8 cellular contexts compared by ENCODE assay signal in the genomic region with DNA sequence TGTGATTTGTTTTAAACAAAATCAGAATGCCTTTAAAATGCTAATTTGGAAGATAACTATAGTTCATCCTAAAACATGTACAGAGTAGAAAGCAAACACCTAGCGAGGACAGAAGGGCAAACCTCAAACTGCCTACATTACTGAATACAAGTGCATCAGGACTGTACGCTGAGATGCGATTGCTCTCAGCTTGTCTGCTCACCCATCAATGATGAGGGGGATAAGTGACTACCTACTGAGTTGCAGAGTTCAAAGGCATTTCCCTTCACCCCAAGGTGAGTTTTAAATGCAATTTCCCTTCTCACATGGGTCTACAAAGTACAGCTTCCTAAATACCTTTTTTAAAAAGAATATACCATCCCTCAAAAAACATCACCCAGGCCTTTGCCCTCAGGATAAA. TPM values are rescaled to one million over a fixed set of nuclear protein-coding genes. Genes with fewer than 3 reads are reported as not detected.
DNase-seq lines count a peak whose midpoint lies in the region; ATAC-seq, FAIRE-seq and TF ChIP-seq lines count a peak whose summit lies in the region.

No MANE protein-coding gene starts in this region.

- no peak for TF ChIP-seq EP300 in H1 (IDR thresholded peaks at IDR 0.05; ENCODE audit: borderline replicate concordance in 1 of 2, low read depth in 2 of 2, low read length in 2 of 2)

- peak overlapping the region; percentile 10; the same call in 1 of the 2 replicates for H2BK5ac ChIP-seq in H1 (ENCODE audit: low read depth, low read length)

- FAIRE-seq in H1 (lab: Jason Lieb, UNC), result no peak

- H3K14ac ChIP-seq in H1 (ENCODE audit: insufficient read length), result no peak overlapping the region

- H3K79me1 ChIP-seq in H1 (ENCODE audit: low read depth, low read length), result no peaks in the 10 kb centered on the region

- H3K4ac ChIP-seq in H1 (replicated peaks; ENCODE audit: insufficient read length, low read depth, low read length), result no peak overlapping the region

- H3K9me3 ChIP-seq in H1 (ENCODE audit: insufficient read depth in 2 of 2, low read depth in 1 of 2, low read length in 1 of 2) (no peaks in the 10 kb centered on the region), gastrocnemius medialis (no peaks in the 10 kb centered on the region)

- no peak overlapping the region for H2BK15ac ChIP-seq in H1 (ENCODE audit: low read length)

- no peak overlapping the region for H3K23ac ChIP-seq in H1 (ENCODE audit: insufficient read length)

- CTCF ChIA-PET in H1 (lab: Charles Lee; ENCODE audit: partially characterized antibody), result interaction anchor here (0.8 to 1.0 kb wide), 2 partner anchors 55 to 1427 kb away, joined by 3 to 5 read pairs; no protein-coding TSS in a partner anchor

- H2AFZ ChIP-seq in H1 (ENCODE audit: low read length), result no peak overlapping the region

- no peak for TF ChIP-seq RAD21 in H1 (IDR thresholded peaks at IDR 0.05 in 1 of 2, conservative IDR thresholded peaks at IDR 0.05 in 1 of 2; ENCODE audit: low read depth in 2 of 2, low read length in 2 of 2)

- H3K9ac ChIP-seq in H1 (replicated peaks in 1 of 4; ENCODE audit: extremely low read depth in 1 of 4, low read depth in 3 of 4, low read length in 3 of 4), result no peak overlapping the region; a peak in 1 of 7 replicates

- peak overlapping the region; percentile 86; the same call in 1 of the 2 replicates for H2BK12ac ChIP-seq in H1 (ENCODE audit: low read depth, low read length)

- H3K79me2 ChIP-seq in H1 (ENCODE audit: control insufficient read depth in 1 of 2, insufficient read depth in 2 of 2, low read length in 2 of 2), result no peaks in the 10 kb centered on the region

- H4K8ac ChIP-seq in H1 (ENCODE audit: extremely low read depth, insufficient read depth, low read length), result no peak overlapping the region

- ATAC-seq in SK-N-SH treated with all-trans-retinoic acid at 6 μM for 48 hours (peak; percentile 15), gastrocnemius medialis (no peak)

- TF ChIP-seq CTCF in H1 (IDR thresholded peaks at IDR 0.05; ENCODE audit: control extremely low read depth in 1 of 3, insufficient read depth in 1 of 3, low read depth in 1 of 3, low read length in 3 of 3), result no peak
- no peak for TF ChIP-seq CTCF in gastrocnemius medialis (IDR thresholded peaks at IDR 0.05 in 4 of 5, conservative IDR thresholded peaks at IDR 0.05 in 1 of 5)

- intact Hi-C loops in gastrocnemius medialis (cut with DNase I; ENCODE audit: low total_unique reads), result no loop called here

- H3K4me2 ChIP-seq in H1 (ENCODE audit: insufficient read depth in 1 of 2, low read depth in 2 of 2, low read length in 2 of 2), result no peak overlapping the region

- POLR2A ChIA-PET in H1 (lab: Charles Lee; ENCODE audit: partially characterized antibody), result interaction anchor here (0.8 kb wide), 1 partner anchor 45 kb away, joined by 3 read pairs; no protein-coding TSS in a partner anchor

- H3K4me3 ChIP-seq in H1 (ENCODE audit: extremely low read depth in 1 of 4, insufficient read depth in 2 of 4, low read depth in 3 of 4, low read length in 4 of 4) (no peak overlapping the region), gastrocnemius medialis (no peak overlapping the region)

- H3K27me3 ChIP-seq in H1 (replicated peaks in 1 of 4; ENCODE audit: control insufficient read depth in 3 of 4, extremely low read depth in 1 of 4, insufficient read depth in 3 of 4, low read length in 3 of 4) (no peaks in the 10 kb centered on the region), gastrocnemius medialis (no peaks in the 10 kb centered on the region)

- H3K18ac ChIP-seq in H1 (ENCODE audit: extremely low read depth, low read length), result peak overlapping the region; percentile 55; the same call in 1 of the 2 replicates

- in situ Hi-C loops in gastrocnemius medialis (cut with MboI; ENCODE audit: low sequenced_read_pairs in 4 of 4), result no loop called here

- TF ChIP-seq POLR2A in H1 (IDR thresholded peaks at IDR 0.05; ENCODE audit: control extremely low read depth in 1 of 2, low read depth in 2 of 2, low read length in 2 of 2), result no peak
- TF ChIP-seq POLR2A in gastrocnemius medialis (IDR thresholded peaks at IDR 0.05), result no peak

- H3K4me1 ChIP-seq in H1 (replicated peaks in 1 of 4; ENCODE audit: control insufficient read depth in 3 of 4, insufficient read depth in 4 of 4, low read length in 3 of 4), result peaks cover 5 to 13% (median 10%) of the 10 kb centered on the region in 4 experiments; a peak in 6 of 7 replicates
- H3K4me1 ChIP-seq in gastrocnemius medialis, result peaks cover 8 to 17% of the 10 kb centered on the region in 2 donors

- H3K36me3 ChIP-seq in H1 (ENCODE audit: control insufficient read depth in 2 of 4, insufficient read depth in 4 of 4, low read length in 3 of 4) (no peaks in the 10 kb centered on the region), gastrocnemius medialis (no peaks in the 10 kb centered on the region)

- no peak overlapping the region for H4K5ac ChIP-seq in H1 (ENCODE audit: insufficient read length, low read depth, low read length)

- WGBS in H1 (ENCODE audit: extremely low coverage in 1 of 2, insufficient coverage in 1 of 2, insufficient read length in 1 of 2, insufficient replicate concordance in 2 of 2, low coverage in 1 of 2, low lambda C conversion rate in 2 of 2, missing lambda C conversion rate in 1 of 2), 2 experiments, result 89% methylated on average over 3 of the region's 3 CpGs; no CpG with 5 or more reads in 1 of the 2 experiments

- H3K23me2 ChIP-seq in H1 (ENCODE audit: low read depth, low read length), result no peaks in the 10 kb centered on the region

- H3K27ac ChIP-seq in H1 (ENCODE audit: low read depth, low read length), result no peak overlapping the region
- peak overlapping the region; percentile 46 to 71 (median 55) for H3K27ac ChIP-seq in gastrocnemius medialis
- H3K27ac ChIP-seq in substantia nigra (ENCODE audit: low read depth, low read length, poor library complexity, severe bottlenecking), result no peak overlapping the region

- H4K20me1 ChIP-seq in H1 (replicated peaks in 1 of 2; ENCODE audit: control insufficient read depth in 1 of 2, insufficient read depth in 2 of 2, low read length in 2 of 2), result no peaks in the 10 kb centered on the region

- no peak overlapping the region for H3K56ac ChIP-seq in H1 (replicated peaks; ENCODE audit: insufficient read length, low read depth, low read length)

- H2BK120ac ChIP-seq in H1 (replicated peaks; ENCODE audit: low read depth, low read length), result peak overlapping the region; percentile 24

- H2AK5ac ChIP-seq in H1 (ENCODE audit: low read depth, low read length), result 0 out of 2 replicates have a peak overlapping the region, but pooled peaks have one; percentile 18

- peak; percentile 45 for DNase-seq in Daoy (ENCODE audit: low read depth)
- DNase-seq in H1 (ENCODE audit: low read depth in 1 of 2, low spot score in 2 of 2), result no peak
- no peak for DNase-seq in gastrocnemius medialis
- no peak for DNase-seq in NCI-H510A (lab: John Stamatoyannopoulos, UW)
- DNase-seq in mesenteric fat pad (ENCODE audit: low spot score), result no peak
- DNase-seq in NCI-H2081 (lab: John Stamatoyannopoulos, UW), result no peak
- DNase-seq in substantia nigra (lab: John Stamatoyannopoulos, UW), result no peak

- no peak overlapping the region for H4K91ac ChIP-seq in H1 (replicated peaks; ENCODE audit: insufficient read length, low read length)

- peak overlapping the region; percentile 68; the same call in 1 of the 2 replicates for H2BK20ac ChIP-seq in H1 (ENCODE audit: low read length)

TF ChIP-seq in SK-N-SH treated with all-trans-retinoic acid at 6 μM for 48 hours, 23 proteins besides CTCF, POLR2A, EP300 and RAD21 (continues in another document):
- TF ChIP-seq, protein P1, sequence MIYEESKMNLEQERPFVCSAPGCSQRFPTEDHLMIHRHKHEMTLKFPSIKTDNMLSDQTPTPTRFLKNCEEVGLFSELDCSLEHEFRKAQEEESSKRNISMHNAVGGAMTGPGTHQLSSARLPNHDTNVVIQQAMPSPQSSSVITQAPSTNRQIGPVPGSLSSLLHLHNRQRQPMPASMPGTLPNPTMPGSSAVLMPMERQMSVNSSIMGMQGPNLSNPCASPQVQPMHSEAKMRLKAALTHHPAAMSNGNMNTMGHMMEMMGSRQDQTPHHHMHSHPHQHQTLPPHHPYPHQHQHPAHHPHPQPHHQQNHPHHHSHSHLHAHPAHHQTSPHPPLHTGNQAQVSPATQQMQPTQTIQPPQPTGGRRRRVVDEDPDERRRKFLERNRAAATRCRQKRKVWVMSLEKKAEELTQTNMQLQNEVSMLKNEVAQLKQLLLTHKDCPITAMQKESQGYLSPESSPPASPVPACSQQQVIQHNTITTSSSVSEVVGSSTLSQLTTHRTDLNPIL (CRISPR knock-in tag; IDR thresholded peaks at IDR 0.05; ENCODE audit: low read depth), result no peak
- TF ChIP-seq RARB (CRISPR knock-in tag; IDR thresholded peaks at IDR 0.05), result no peak

TF ChIP-seq in H1, 55 proteins besides CTCF, POLR2A, EP300 and RAD21:
- TF ChIP-seq BACH1 (IDR thresholded peaks at IDR 0.05; ENCODE audit: low read length), result no peak
- TF ChIP-seq POLR2AphosphoS5 (IDR thresholded peaks at IDR 0.05; ENCODE audit: low read depth, low read length), result no peak
- no peak for TF ChIP-seq ASH2L (IDR thresholded peaks at IDR 0.05; ENCODE audit: low read length)
- TF ChIP-seq TCF12 (IDR thresholded peaks at IDR 0.05; ENCODE audit: low read depth, low read length), result no peak
- TF ChIP-seq CEBPB (IDR thresholded peaks at IDR 0.05; ENCODE audit: low read depth, low read length), result no peak
- no peak for TF ChIP-seq EZH2 (IDR thresholded peaks at IDR 0.05; ENCODE audit: low read depth, low read length, severe bottlenecking)
- TF ChIP-seq, protein P2, sequence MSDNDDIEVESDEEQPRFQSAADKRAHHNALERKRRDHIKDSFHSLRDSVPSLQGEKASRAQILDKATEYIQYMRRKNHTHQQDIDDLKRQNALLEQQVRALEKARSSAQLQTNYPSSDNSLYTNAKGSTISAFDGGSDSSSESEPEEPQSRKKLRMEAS (IDR thresholded peaks at IDR 0.05), result no peak
- TF ChIP-seq CHD2 (IDR thresholded peaks at IDR 0.05; ENCODE audit: low read length), result no peak
- TF ChIP-seq CBX5 (IDR thresholded peaks at IDR 0.05; ENCODE audit: low read depth, low read length), result no peak
- no peak for TF ChIP-seq MAFK (IDR thresholded peaks at IDR 0.05; ENCODE audit: low read depth, low read length)
- TF ChIP-seq TAF7 (optimal IDR thresholded peaks at IDR 0.05; ENCODE audit: borderline replicate concordance, low read depth, low read length), result no peak
TF ChIP-seq in H1: peak in this region for 0.

RNA-seq across cellular contexts. Expression of gene PHLDA1, which starts 52.9 kb away (rescaled TPM):
- total RNA-seq in Daoy (2014; rRNA removed; shearing (Covaris generic)), result 58.8 and 69.3 TPM in 2 replicates
- total RNA-seq in H1 (2021; fragmentation: NEBNext Ultra II Directional; extraction: Animal tissue kit (Norgen Biotek cat#: 25700)), result 19.4 and 19.8 TPM in 2 replicates
- 18.6 and 18.9 TPM in 2 replicates for polyA plus RNA-seq in H1 (2011; rRNA removed)
- 14.4 TPM for polyA plus RNA-seq in H1 (2011; cell fraction: cytosol; rRNA removed)
- polyA plus RNA-seq in H1 (2011; cell fraction: nucleus; rRNA removed), result 8.7 TPM
- polyA plus RNA-seq in H1 (2012, experiment 1 of 2), result 14.0 to 17.3 TPM (median 16.6 TPM) in 4 replicates
- 8.5 TPM for polyA plus RNA-seq in H1 (2012, experiment 2 of 2)
- polyA plus RNA-seq in H1 (2013, experiment 1 of 2), result 13.1 TPM
- polyA plus RNA-seq in H1 (2013, experiment 2 of 2), result 13.4 TPM
- polyA minus RNA-seq in H1 (2011; rRNA and poly(A)+ RNA removed), result 10.9 and 13.3 TPM in 2 replicates
- polyA minus RNA-seq in H1 (2011; cell fraction: cytosol; rRNA and poly(A)+ RNA removed), result 27.4 TPM
- 19.7 TPM for polyA minus RNA-seq in H1 (2011; cell fraction: nucleus; rRNA and poly(A)+ RNA removed)
- total RNA-seq in gastrocnemius medialis, result 10 to 100 TPM in 2 of 4 donors, 1 to 10 TPM in 2; 2.4 to 32.7 (median 7.9) TPM
- total RNA-seq in mesenteric fat pad, result 45.7 TPM

Comparison
In these comparisons a context has a peak if more than half of its experiments do, and no peak if none do; other contexts are left out.
1. H3K27ac ChIP-seq: peak in gastrocnemius medialis (4 of 4); none in H1 (single experiment) and substantia nigra (single experiment).